ENCODE assay signal across 1 cellular context in genomic region chr12:108981835-108982234, GRCh38.
TF ChIP-seq lines count a peak whose summit lies in the region.

No MANE protein-coding gene starts in this region.

TF ChIP-seq in K562, 482 proteins besides CTCF, POLR2A, EP300 and RAD21 (continued from another document):
- peak; percentile 41; the same call in 1 of the 2 replicates for TF ChIP-seq EHMT2 (IDR thresholded peaks at IDR 0.05)
- TF ChIP-seq THRB (CRISPR knock-in tag; conservative IDR thresholded peaks at IDR 0.05) = 0 out of 2 replicates have a peak, but pooled peaks have one; percentile 12
- TF ChIP-seq RAD51 (IDR thresholded peaks at IDR 0.05; ENCODE audit: borderline replicate concordance, low read depth) = no peak
- no peak for TF ChIP-seq RFX7 (CRISPR knock-in tag; IDR thresholded peaks at IDR 0.05)
- TF ChIP-seq TSC22D4 (tag; IDR thresholded peaks at IDR 0.05) = peak; percentile 89; the same call in 1 of the 2 replicates
- TF ChIP-seq ARID1B (IDR thresholded peaks at IDR 0.05) = no peak
- peak; percentile 36 for TF ChIP-seq ZNF280A (IDR thresholded peaks at IDR 0.05; ENCODE audit: low read depth, partially characterized antibody)
- peak in 1 of 2 experiments; percentile 17; a peak in 1 of 4 replicates for TF ChIP-seq HDAC1 (IDR thresholded peaks at IDR 0.05)
- TF ChIP-seq NKRF (IDR thresholded peaks at IDR 0.05; ENCODE audit: borderline replicate concordance) = 0 out of 2 replicates have a peak, but pooled peaks have one; percentile 19
- 0 out of 2 replicates have a peak, but pooled peaks have one; percentile 18 for TF ChIP-seq E2F4 (CRISPR knock-in tag; IDR thresholded peaks at IDR 0.05; ENCODE audit: low read depth)
- no peak for TF ChIP-seq ETV5 (CRISPR knock-in tag; IDR thresholded peaks at IDR 0.05; ENCODE audit: low read depth)
- TF ChIP-seq KDM1A (IDR thresholded peaks at IDR 0.05) = 0 out of 4 replicates have a peak, but pooled peaks of 1 of the 2 experiments have one; percentile 31
- 0 out of 2 replicates have a peak, but pooled peaks have one; percentile 59 for TF ChIP-seq YBX1 (IDR thresholded peaks at IDR 0.05)
- no peak for TF ChIP-seq ZNF134 (CRISPR knock-in tag; conservative IDR thresholded peaks at IDR 0.05)
- TF ChIP-seq ZBTB26 (CRISPR knock-in tag; IDR thresholded peaks at IDR 0.05) = 0 out of 2 replicates have a peak, but pooled peaks have one; percentile 26
TF ChIP-seq in K562: peak in this region for 12.
